ENCODE assay signal across 32 cellular contexts in genomic region chr11:93813974-93814373, GRCh38. TPM values are rescaled to one million over a fixed set of nuclear protein-coding genes. Genes with fewer than 3 reads are reported as not detected.
"Had no signal": no experiment of that assay in that cellular context is flagged by ENCODE, and none has a peak within 500 bp of the region (broad histone marks: within the 10 kb centered on the region; RNA-seq: fewer than 3 reads in every experiment).

No MANE protein-coding gene starts in this region.

- H3K27ac Mint-ChIP-seq: natural killer cell treated with Interleukin-12 subunit alpha and Interleukin-12 subunit beta and Interleukin-15 and Interleukin-18, amount 100 ng/mL, for 72 hours; progenitor cell of endocrine pancreas; stimulated activated memory B cell treated with anti-CD40 and anti-IgM and Interleukin-4, amounts not matched to agents 10 μg/mL and 1 μg/mL and 100 μg/mL, for 72 hours had no signal

- DNase-seq: naive thymus-derived CD4-positive, alpha-beta T cell; nephron progenitor cell; nucleus accumbens; posterior cingulate gyrus; psoas muscle; right cardiac atrium; spleen; stimulated activated CD4-positive, alpha-beta T cell treated with anti-CD3 and anti-CD28 coated beads, Interleukin-12 subunit alpha, Interleukin-12 subunit beta, amount 100 ng/mL, for 4 hours; stimulated activated CD4-positive, alpha-beta T cell treated with anti-CD3 and anti-CD28 coated beads, Interleukin-1b, Interleukin-23, amount 100 ng/mL, for 48 hours; stimulated activated CD4-positive, alpha-beta T cell treated with anti-CD3 and anti-CD28 coated beads, Interleukin-4, amount 100 ng/mL, for 1 hour; stimulated activated CD4-positive, alpha-beta T cell treated with anti-CD3 and anti-CD28 coated beads, Interleukin-4, amount 100 ng/mL, for 4 hours; stimulated activated CD8-positive, alpha-beta memory T cell treated with anti-CD3 and anti-CD28 coated beads, Interleukin-4, amount 100 ng/mL, for 48 hours; stimulated activated naive CD4-positive, alpha-beta T cell; stimulated activated naive CD8-positive, alpha-beta T cell treated with anti-CD3 and anti-CD28 coated beads, Interleukin-15, amount 100 ng/mL, for 72 hours; stimulated activated naive CD8-positive, alpha-beta T cell treated with anti-CD3 and anti-CD28 coated beads, Interleukin-15, Interleukin-2, amounts not matched to agents 100 U/mL and 50 U/mL, for 24 hours; substantia nigra; testis; tibial artery; transverse colon; upper lobe of left lung had no signal

- H3K27me3 Mint-ChIP-seq: naive thymus-derived CD4-positive, alpha-beta T cell; natural killer cell treated with Interleukin-12 subunit alpha and Interleukin-12 subunit beta and Interleukin-15 and Interleukin-18, amount 100 ng/mL, for 72 hours; progenitor cell of endocrine pancreas; stimulated activated memory B cell treated with anti-CD40 and anti-IgM and Interleukin-4, amounts not matched to agents 10 μg/mL and 1 μg/mL and 100 μg/mL, for 72 hours; stimulated activated naive CD8-positive, alpha-beta T cell treated with anti-CD3 and anti-CD28 coated beads, Interleukin-15, amount 100 ng/mL, for 72 hours had no signal

- H3K9me3 Mint-ChIP-seq: natural killer cell treated with Interleukin-12 subunit alpha and Interleukin-12 subunit beta and Interleukin-15 and Interleukin-18, amount 100 ng/mL, for 72 hours; nephron progenitor cell; neural crest cell; stimulated activated memory B cell treated with anti-CD40 and anti-IgM and Interleukin-4, amounts not matched to agents 10 μg/mL and 1 μg/mL and 100 μg/mL, for 72 hours; stimulated activated naive CD8-positive, alpha-beta T cell treated with anti-CD3 and anti-CD28 coated beads, Interleukin-15, amount 100 ng/mL, for 72 hours had no signal

- H3K27ac ChIP-seq: neutrophil, parathyroid adenoma, psoas muscle, skin epidermis, spleen, suprapubic skin, testis, tibial artery, transverse colon, upper lobe of left lung, vagina had no signal

- H3K4me3 ChIP-seq: psoas muscle, skin epidermis, smooth muscle cell, spleen, suprapubic skin, testis, tibial artery, transverse colon, upper lobe of left lung, vagina had no signal

- H3K9ac ChIP-seq: parathyroid adenoma had no signal

- H3K79me2 ChIP-seq: parathyroid adenoma had no signal

- H3K4me1 Mint-ChIP-seq: neural crest cell; stimulated activated memory B cell treated with anti-CD40 and anti-IgM and Interleukin-4, amounts not matched to agents 10 μg/mL and 1 μg/mL and 100 μg/mL, for 72 hours; stimulated activated naive CD8-positive, alpha-beta T cell treated with anti-CD3 and anti-CD28 coated beads, Interleukin-15, amount 100 ng/mL, for 72 hours had no signal

- H2AFZ ChIP-seq: parathyroid adenoma had no signal

- H3K27me3 ChIP-seq: neutrophil, spleen, suprapubic skin, testis, tibial artery, transverse colon, upper lobe of left lung, vagina had no signal

- ATAC-seq: naive thymus-derived CD4-positive, alpha-beta T cell; natural killer cell treated with Interleukin-12 subunit alpha and Interleukin-12 subunit beta and Interleukin-15 and Interleukin-18, amount 100 ng/mL, for 72 hours; psoas muscle; right cardiac atrium; sciatic nerve; stimulated activated memory B cell treated with anti-CD40 and anti-IgM and Interleukin-4, amounts not matched to agents 10 μg/mL and 1 μg/mL and 100 μg/mL, for 72 hours; stimulated activated naive CD8-positive, alpha-beta T cell treated with anti-CD3 and anti-CD28 coated beads, Interleukin-15, amount 100 ng/mL, for 72 hours; stimulated activated naive CD8-positive, alpha-beta T cell treated with anti-CD3 and anti-CD28 coated beads, Interleukin-15, Interleukin-2, amounts not matched to agents 100 U/mL and 50 U/mL, for 24 hours had no signal

- H3K9me3 ChIP-seq: neutrophil, psoas muscle, spleen, suprapubic skin, testis, tibial artery, transverse colon, upper lobe of left lung, vagina had no signal

- H3K4me1 ChIP-seq: parathyroid adenoma, psoas muscle, spleen, suprapubic skin, testis, tibial artery, transverse colon, upper lobe of left lung, vagina had no signal

- H3K4me2 ChIP-seq: smooth muscle cell had no signal

- H3K4me3 Mint-ChIP-seq: naive thymus-derived CD4-positive, alpha-beta T cell; natural killer cell treated with Interleukin-12 subunit alpha and Interleukin-12 subunit beta and Interleukin-15 and Interleukin-18, amount 100 ng/mL, for 72 hours; nephron progenitor cell; neural crest cell; stimulated activated memory B cell treated with anti-CD40 and anti-IgM and Interleukin-4, amounts not matched to agents 10 μg/mL and 1 μg/mL and 100 μg/mL, for 72 hours; stimulated activated naive CD8-positive, alpha-beta T cell treated with anti-CD3 and anti-CD28 coated beads, Interleukin-15, amount 100 ng/mL, for 72 hours had no signal

RNA-seq across cellular contexts. Expression of gene VSTM5, which starts 36.4 kb away (rescaled TPM):
- total RNA-seq: naive thymus-derived CD4-positive, alpha-beta T cell; natural killer cell treated with Interleukin-12 subunit alpha and Interleukin-12 subunit beta and Interleukin-15 and Interleukin-18, amount 100 ng/mL, for 72 hours; neural crest cell; osteocyte; spleen; vagina had no signal
- polyA plus RNA-seq: naive thymus-derived CD4-positive, alpha-beta T cell; spleen had no signal
